Comparison of ENCODE assay signal across 32 cellular contexts in genomic region chr6:87264481-87264880, GRCh38.
"Had no signal": no experiment of that assay in that cellular context is flagged by ENCODE, and none has a peak within 500 bp of the region (broad histone marks: within the 10 kb centered on the region; RNA-seq: fewer than 3 reads in every experiment).

No MANE protein-coding gene starts in this region.

- ATAC-seq: activated CD4-positive, alpha-beta T cell treated with anti-CD3 and anti-CD28 coated beads for 36 hours; activated CD8-positive, alpha-beta memory T cell treated with anti-CD3 and anti-CD28 coated beads, Interleukin-2, amount 10 ng/mL, durations not matched to agents 7 days and 5 days; PC-3; Right ventricle myocardium inferior had no signal

- FAIRE-seq: RCC 7860 had no signal

- H3K27ac Mint-ChIP-seq: activated CD4-positive, alpha-beta T cell treated with anti-CD3 and anti-CD28 coated beads for 36 hours; activated CD4-positive, alpha-beta T cell treated with anti-CD3 and anti-CD28 coated beads, Interleukin-2, amount 10 ng/mL, durations not matched to agents 7 days and 5 days; activated CD8-positive, alpha-beta memory T cell treated with anti-CD3 and anti-CD28 coated beads, Interleukin-2, amount 10 ng/mL, durations not matched to agents 7 days and 5 days; activated naive CD4-positive, alpha-beta T cell treated with anti-CD3 and anti-CD28 coated beads for 36 hours; activated naive CD8-positive, alpha-beta T cell treated with anti-CD3 and anti-CD28 coated beads for 36 hours had no signal

- DNase-seq: activated CD4-positive, alpha-beta T cell treated with anti-CD3 and anti-CD28 coated beads for 36 hours; activated CD4-positive, alpha-beta T cell treated with anti-CD3 and anti-CD28 coated beads, Interleukin-2, amount 10 ng/mL, durations not matched to agents 7 days and 5 days; activated CD4-positive, alpha-beta T cell treated with anti-CD3 and anti-CD28 coated beads, Interleukin-2, amount 50 U/mL, for 48 hours; activated CD8-positive, alpha-beta memory T cell treated with anti-CD3 and anti-CD28 coated beads for 24 hours; activated CD8-positive, alpha-beta memory T cell treated with anti-CD3 and anti-CD28 coated beads, Interleukin-2, amount 10 ng/mL, durations not matched to agents 7 days and 5 days; activated CD8-positive, alpha-beta memory T cell treated with anti-CD3 and anti-CD28 coated beads, Interleukin-2, amount 50 U/mL, for 48 hours; activated gamma-delta T cell treated with Interleukin-2 at 50 U/mL for 16 hours; activated naive CD4-positive, alpha-beta T cell treated with anti-CD3 and anti-CD28 coated beads for 36 hours; activated naive CD8-positive, alpha-beta T cell treated with anti-CD3 and anti-CD28 coated beads for 36 hours; amniotic stem cell; aorta; brain microvascular endothelial cell; central memory CD4-positive, alpha-beta T cell; NCI-H1092 treated with DMSO at 0.1 percent for 48 hours; NCI-H1417; NCI-H146; NCI-H187; NCI-H2029 treated with DMSO at 0.1 percent for 48 hours; NCI-H2107; NCI-H2171; NCI-H510A; NCI-H526; NCI-H748 treated with DMSO at 0.1 percent for 48 hours; NK-92 treated with Interleukin-12 subunit alpha and Interleukin-12 subunit beta, amount 100 ng/mL, for 24 hours; PC-3; SIG-M5; SW 1271; T-helper 1 cell; T1000; WERI-Rb-1 had no signal

- H3K27me3 Mint-ChIP-seq: activated CD4-positive, alpha-beta T cell treated with anti-CD3 and anti-CD28 coated beads for 36 hours; activated CD4-positive, alpha-beta T cell treated with anti-CD3 and anti-CD28 coated beads, Interleukin-2, amount 10 ng/mL, durations not matched to agents 7 days and 5 days; activated CD8-positive, alpha-beta memory T cell treated with anti-CD3 and anti-CD28 coated beads, Interleukin-2, amount 10 ng/mL, durations not matched to agents 7 days and 5 days; activated naive CD8-positive, alpha-beta T cell treated with anti-CD3 and anti-CD28 coated beads for 36 hours had no signal

- H3K4me3 Mint-ChIP-seq: activated CD4-positive, alpha-beta T cell treated with anti-CD3 and anti-CD28 coated beads for 36 hours; activated CD4-positive, alpha-beta T cell treated with anti-CD3 and anti-CD28 coated beads, Interleukin-2, amount 10 ng/mL, durations not matched to agents 7 days and 5 days; activated CD8-positive, alpha-beta memory T cell treated with anti-CD3 and anti-CD28 coated beads, Interleukin-2, amount 10 ng/mL, durations not matched to agents 7 days and 5 days; activated naive CD4-positive, alpha-beta T cell treated with anti-CD3 and anti-CD28 coated beads for 36 hours; activated naive CD8-positive, alpha-beta T cell treated with anti-CD3 and anti-CD28 coated beads for 36 hours had no signal

- H3K9me3 Mint-ChIP-seq: activated CD4-positive, alpha-beta T cell treated with anti-CD3 and anti-CD28 coated beads, Interleukin-2, amount 10 ng/mL, durations not matched to agents 7 days and 5 days had no signal
